ENCODE assay signal across 1 cellular context in genomic region chr2:22215517-22215916, GRCh38.
TF ChIP-seq lines count a peak whose summit lies in the region.

No MANE protein-coding gene starts in this region.

TF ChIP-seq in H1, 55 proteins besides CTCF, POLR2A, EP300 and RAD21:
- TF ChIP-seq CHD7 (IDR thresholded peaks at IDR 0.05; ENCODE audit: insufficient replicate concordance, low read length) (no peak), SP2 (IDR thresholded peaks at IDR 0.05; ENCODE audit: low read length) (no peak), NRF1 (IDR thresholded peaks at IDR 0.05; ENCODE audit: low read depth, low read length) (no peak), ASH2L (IDR thresholded peaks at IDR 0.05; ENCODE audit: low read length) (no peak)
